Comparison of ENCODE assay signal across 19 cellular contexts in genomic region chr2:239377591-239377990, GRCh38.
"Had no signal": no experiment of that assay in that cellular context is flagged by ENCODE, and none has a peak within 500 bp of the region (broad histone marks: within the 10 kb centered on the region; RNA-seq: fewer than 3 reads in every experiment).

No MANE protein-coding gene starts in this region.

- H3K27me3 Mint-ChIP-seq: activated T-helper 17 cell treated with anti-CD3 and anti-CD28 coated beads, Interleukin-2, amount 50 U/mL, for 72 hours; progenitor cell of endocrine pancreas; stimulated activated memory B cell treated with anti-CD40 and anti-IgM and Interleukin-4, amounts not matched to agents 10 μg/mL and 1 μg/mL and 100 μg/mL, for 72 hours had no signal

- H3K4me2 ChIP-seq: smooth muscle cell had no signal

- H3K4me3 Mint-ChIP-seq: activated CD8-positive, alpha-beta T cell treated with anti-CD3 and anti-CD28 coated beads, Interleukin-2, amount 10 ng/mL, durations not matched to agents 7 days and 5 days; activated T-helper 17 cell treated with anti-CD3 and anti-CD28 coated beads, Interleukin-2, amount 50 U/mL, for 72 hours; brain; stimulated activated memory B cell treated with anti-CD40 and anti-IgM and Interleukin-4, amounts not matched to agents 10 μg/mL and 1 μg/mL and 100 μg/mL, for 72 hours had no signal

- H3K4me3 ChIP-seq: dorsolateral prefrontal cortex, esophagus muscularis mucosa, smooth muscle cell, tibial artery, uterus had no signal

- H3K27me3 ChIP-seq: dorsolateral prefrontal cortex, esophagus muscularis mucosa, tibial artery, uterus had no signal

- DNase-seq: activated CD4-positive, alpha-beta T cell treated with anti-CD3 and anti-CD28 coated beads for 48 hours; activated CD8-positive, alpha-beta T cell treated with anti-CD3 and anti-CD28 coated beads, Interleukin-2, amount 10 ng/mL, durations not matched to agents 7 days and 5 days; amniotic stem cell; mesenchymal stem cell; occipital lobe; T-helper 9 cell; uterus had no signal

- H3K36me3 ChIP-seq: uterus had no signal

- H3K9me3 ChIP-seq: esophagus muscularis mucosa, tibial artery, uterus had no signal

- H3K27ac ChIP-seq: esophagus muscularis mucosa, tibial artery, uterus, VCaP had no signal

- H3K4me1 ChIP-seq: uterus had no signal

- H3K9me3 Mint-ChIP-seq: activated naive CD4-positive, alpha-beta T cell treated with anti-CD3 and anti-CD28 coated beads, Interleukin-2, amount 50 U/mL, for 72 hours; activated T-helper 17 cell treated with anti-CD3 and anti-CD28 coated beads, Interleukin-2, amount 50 U/mL, for 72 hours; brain; stimulated activated memory B cell treated with anti-CD40 and anti-IgM and Interleukin-4, amounts not matched to agents 10 μg/mL and 1 μg/mL and 100 μg/mL, for 72 hours had no signal

- ATAC-seq: activated CD8-positive, alpha-beta T cell treated with anti-CD3 and anti-CD28 coated beads, Interleukin-2, amount 10 ng/mL, durations not matched to agents 7 days and 5 days; activated naive CD4-positive, alpha-beta T cell treated with anti-CD3 and anti-CD28 coated beads, Interleukin-2, amount 50 U/mL, for 72 hours; activated T-helper 17 cell treated with anti-CD3 and anti-CD28 coated beads, Interleukin-2, amount 50 U/mL, for 72 hours; left lobe of liver; right cardiac atrium; stimulated activated memory B cell treated with anti-CD40 and anti-IgM and Interleukin-4, amounts not matched to agents 10 μg/mL and 1 μg/mL and 100 μg/mL, for 72 hours had no signal

- H3K27ac Mint-ChIP-seq: activated CD8-positive, alpha-beta T cell treated with anti-CD3 and anti-CD28 coated beads, Interleukin-2, amount 10 ng/mL, durations not matched to agents 7 days and 5 days; progenitor cell of endocrine pancreas; stimulated activated memory B cell treated with anti-CD40 and anti-IgM and Interleukin-4, amounts not matched to agents 10 μg/mL and 1 μg/mL and 100 μg/mL, for 72 hours had no signal
